ENCODE assay signal across 8 cellular contexts in genomic region chr7:96708872-96709271, GRCh38. TPM values are rescaled to one million over a fixed set of nuclear protein-coding genes. Genes with fewer than 3 reads are reported as not detected.
DNase-seq lines count a peak whose midpoint lies in the region; TF ChIP-seq lines count a peak whose summit lies in the region.

No MANE protein-coding gene starts in this region.

- CTCF ChIA-PET in activated naive CD4-positive, alpha-beta T cell treated with anti-CD3 and anti-CD28 coated beads for 36 hours (lab: Charles Lee): interaction anchor here (0.6 to 1.3 kb wide), 2 partner anchors 30 to 296 kb away, joined by 3 to 4 read pairs; no protein-coding TSS in a partner anchor

- H3K27ac Mint-ChIP-seq in activated naive CD4-positive, alpha-beta T cell treated with anti-CD3 and anti-CD28 coated beads for 36 hours: peak overlapping the region; percentile 93
- H3K27ac Mint-ChIP-seq in IgD-negative memory B cell (peak overlapping the region; percentile 2 to 98 (median 98)), neural crest cell (ENCODE audit: unreplicated experiment) (peak overlapping the region; percentile 98)
- H3K27ac Mint-ChIP-seq in dendritic cell treated with granulocyte-macrophage colony-stimulating factor and Interleukin-4, amounts not matched to agents 40 ng/mL and 50 ng/mL, for 4 days: peak overlapping the region; percentile 95

- peaks cover 32% of the 10 kb centered on the region for H3K4me1 Mint-ChIP-seq in activated naive CD4-positive, alpha-beta T cell treated with anti-CD3 and anti-CD28 coated beads for 36 hours (ENCODE audit: low read depth)
- H3K4me1 Mint-ChIP-seq in IgD-negative memory B cell (peaks cover 19 to 31% (median 23%) of the 10 kb centered on the region in 3 donors), neural crest cell (peaks cover 16% of the 10 kb centered on the region)
- H3K4me1 Mint-ChIP-seq in dendritic cell treated with granulocyte-macrophage colony-stimulating factor and Interleukin-4, amounts not matched to agents 40 ng/mL and 50 ng/mL, for 4 days (ENCODE audit: low read depth): peaks cover 6% of the 10 kb centered on the region

- no peak for DNase-seq in activated naive CD4-positive, alpha-beta T cell treated with anti-CD3 and anti-CD28 coated beads for 36 hours
- DNase-seq in activated naive CD4-positive, alpha-beta T cell (lab: John Stamatoyannopoulos, UW): no peak
- no peak for DNase-seq in neural crest cell (ENCODE audit: low read depth, low spot score)
- no peak for DNase-seq in central memory CD4-positive, alpha-beta T cell
- no peak for DNase-seq in GM13977 (ENCODE audit: low spot score)
- DNase-seq in activated CD4-positive, alpha-beta T cell treated with anti-CD3 and anti-CD28 coated beads, Interleukin-2, amount 50 U/mL, for 4 hours: no peak

- peaks cover 17% of the 10 kb centered on the region for H3K9me3 Mint-ChIP-seq in activated naive CD4-positive, alpha-beta T cell treated with anti-CD3 and anti-CD28 coated beads for 36 hours
- H3K9me3 Mint-ChIP-seq in IgD-negative memory B cell: peaks cover 9 to 11% (median 9%) of the 10 kb centered on the region in 3 donors
- peaks cover 21% of the 10 kb centered on the region for H3K9me3 Mint-ChIP-seq in dendritic cell treated with granulocyte-macrophage colony-stimulating factor and Interleukin-4, amounts not matched to agents 40 ng/mL and 50 ng/mL, for 4 days
- H3K9me3 Mint-ChIP-seq in neural crest cell: peaks cover 16% of the 10 kb centered on the region

- in situ Hi-C loops in GM13977 (cut with MboI; ENCODE audit: low pct_unique_long_range_greater_than_20kb, low sequenced_read_pairs, unreplicated experiment): no loop called here

- peak overlapping the region; percentile 92 for H3K4me3 Mint-ChIP-seq in activated naive CD4-positive, alpha-beta T cell treated with anti-CD3 and anti-CD28 coated beads for 36 hours
- H3K4me3 Mint-ChIP-seq in IgD-negative memory B cell: peak overlapping the region; percentile 90 to 100 (median 100)
- peak overlapping the region; percentile 99 for H3K4me3 Mint-ChIP-seq in dendritic cell treated with granulocyte-macrophage colony-stimulating factor and Interleukin-4, amounts not matched to agents 40 ng/mL and 50 ng/mL, for 4 days
- H3K4me3 Mint-ChIP-seq in neural crest cell: peak overlapping the region; percentile 97

- H3K36me3 Mint-ChIP-seq in activated naive CD4-positive, alpha-beta T cell treated with anti-CD3 and anti-CD28 coated beads for 36 hours (ENCODE audit: low read depth): peaks cover 6% of the 10 kb centered on the region
- H3K36me3 Mint-ChIP-seq in IgD-negative memory B cell (peaks cover 11% of the 10 kb centered on the region), neural crest cell (ENCODE audit: low read depth) (peaks cover 13% of the 10 kb centered on the region)
- peaks cover 34% of the 10 kb centered on the region for H3K36me3 Mint-ChIP-seq in dendritic cell treated with granulocyte-macrophage colony-stimulating factor and Interleukin-4, amounts not matched to agents 40 ng/mL and 50 ng/mL, for 4 days (ENCODE audit: low read depth)

- intact Hi-C loops in activated naive CD4-positive, alpha-beta T cell treated with anti-CD3 and anti-CD28 coated beads for 36 hours (cut with micrococcal nuclease): loop anchor here (1.0 to 2.0 kb wide), 4 partner anchors 114 to 408 kb away; partner anchors contain the start of genes DLX5 and SDHAF3
- intact Hi-C loops in dendritic cell treated with granulocyte-macrophage colony-stimulating factor and Interleukin-4, amounts not matched to agents 40 ng/mL and 50 ng/mL, for 4 days (cut with micrococcal nuclease): loop anchor here (10.0 kb wide), 1 partner anchor 394 kb away; no protein-coding TSS in a partner anchor

- peaks cover under 1% of the 10 kb centered on the region for H3K27me3 Mint-ChIP-seq in activated naive CD4-positive, alpha-beta T cell treated with anti-CD3 and anti-CD28 coated beads for 36 hours (ENCODE audit: low read depth)
- H3K27me3 Mint-ChIP-seq in IgD-negative memory B cell (no peaks in the 10 kb centered on the region), neural crest cell (ENCODE audit: low read depth) (peaks cover 8% of the 10 kb centered on the region)
- H3K27me3 Mint-ChIP-seq in dendritic cell treated with granulocyte-macrophage colony-stimulating factor and Interleukin-4, amounts not matched to agents 40 ng/mL and 50 ng/mL, for 4 days: peaks cover 12% of the 10 kb centered on the region

- TF ChIP-seq CTCF in neural crest cell (conservative IDR thresholded peaks at IDR 0.05) (no peak), GM13977 (IDR thresholded peaks at IDR 0.05; ENCODE audit: extremely low read depth, insufficient read depth, missing control alignments) (no peak)

RNA-seq across cellular contexts. Expression of gene SEM1, which starts 0.8 kb away (rescaled TPM):
- 10 to 100 TPM; 37.7 to 47.5 TPM for total RNA-seq in activated naive CD4-positive, alpha-beta T cell treated with anti-CD3 and anti-CD28 coated beads for 36 hours
- 139 TPM for polyA plus RNA-seq in IgD-negative memory B cell
- 56.4 and 63.0 TPM in 2 replicates for total RNA-seq in neural crest cell
